Comparison of ENCODE assay signal across 19 cellular contexts in the genomic region with DNA sequence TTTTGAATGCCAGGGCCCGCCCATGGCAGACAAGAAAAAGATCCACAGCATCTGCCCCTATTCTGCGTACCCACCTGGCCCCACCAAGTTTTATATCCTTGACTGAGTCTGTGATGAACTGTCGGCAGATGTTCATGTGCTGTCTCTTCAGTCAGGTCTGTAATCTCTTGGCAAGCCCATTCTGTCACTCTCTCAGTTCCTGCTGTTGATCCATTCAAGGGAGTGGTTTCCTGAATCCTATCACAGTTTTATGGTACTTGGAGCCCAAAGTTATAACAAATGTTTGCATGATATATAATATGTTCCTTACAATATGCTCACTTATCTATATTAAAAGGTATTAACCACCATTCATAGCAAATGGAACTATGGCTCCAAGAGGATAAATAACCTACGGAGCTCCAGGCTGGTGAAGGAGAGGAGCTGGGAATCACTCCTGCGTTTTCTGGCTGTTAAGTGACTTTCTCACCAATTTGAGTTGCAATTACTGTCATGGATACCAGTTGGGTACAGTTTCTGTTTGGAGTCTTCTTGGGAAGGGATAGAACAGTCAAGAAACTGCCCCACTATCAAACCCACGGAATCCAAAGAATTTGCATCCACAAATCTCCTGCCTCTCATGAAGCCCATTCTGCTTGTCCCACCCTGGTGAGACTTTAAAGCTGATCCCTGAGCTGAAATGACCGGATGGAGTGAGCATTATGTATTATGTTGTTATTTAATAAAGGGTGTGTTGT.
"Had no signal": no experiment of that assay in that cellular context is flagged by ENCODE, and none has a peak within 500 bp of the region (broad histone marks: within the 10 kb centered on the region; RNA-seq: fewer than 3 reads in every experiment).

No MANE protein-coding gene starts in this region.

- H3K9ac ChIP-seq: parathyroid adenoma had no signal

- H3K27me3 Mint-ChIP-seq: activated CD4-positive, alpha-beta T cell treated with anti-CD3 and anti-CD28 coated beads, Interleukin-2, amount 10 ng/mL, durations not matched to agents 7 days and 5 days; activated T-cell treated with anti-CD3 and anti-CD28 coated beads, Interleukin-2, amount 50 U/mL, for 24 hours; natural killer cell treated with Interleukin-12 subunit alpha and Interleukin-12 subunit beta and Interleukin-15 and Interleukin-18, amount 100 ng/mL, for 72 hours had no signal

- H3K4me3 ChIP-seq: body of pancreas, dorsolateral prefrontal cortex, spleen, upper lobe of right lung had no signal

- H3K36me3 ChIP-seq: spleen, upper lobe of right lung had no signal

- DNase-seq: activated CD4-positive, alpha-beta T cell treated with anti-CD3 and anti-CD28 coated beads, Interleukin-2, amount 10 ng/mL, durations not matched to agents 7 days and 5 days; activated CD8-positive, alpha-beta T cell treated with anti-CD3 and anti-CD28 coated beads, Interleukin-2, amount 10 ng/mL, durations not matched to agents 7 days and 5 days; activated naive CD4-positive, alpha-beta T cell treated with Interleukin-2 at 50 U/mL for 16 hours; activated naive CD8-positive, alpha-beta T cell treated with anti-CD3 and anti-CD28 coated beads, Interleukin-2, amount 10 ng/mL, durations not matched to agents 7 days and 5 days; activated T-cell treated with anti-CD3 and anti-CD28 coated beads, Interleukin-2, amount 50 U/mL, for 24 hours; amygdala; body of pancreas; caudate nucleus; dorsolateral prefrontal cortex; foreskin fibroblast; mammary epithelial cell; spleen; stimulated activated naive B cell treated with anti-CD40 and anti-IgM and Interleukin-4, amounts not matched to agents 10 μg/mL and 1 μg/mL and 100 μg/mL, for 72 hours; T-helper 9 cell; upper lobe of right lung had no signal

- H3K27ac Mint-ChIP-seq: activated CD8-positive, alpha-beta T cell treated with anti-CD3 and anti-CD28 coated beads, Interleukin-2, amount 10 ng/mL, durations not matched to agents 7 days and 5 days; activated naive CD8-positive, alpha-beta T cell treated with anti-CD3 and anti-CD28 coated beads, Interleukin-2, amount 10 ng/mL, durations not matched to agents 7 days and 5 days; activated T-cell treated with anti-CD3 and anti-CD28 coated beads, Interleukin-2, amount 50 U/mL, for 24 hours; activated T-helper 2 cell treated with anti-CD3 and anti-CD28 coated beads, Interferon-gamma antibody, Interleukin-2, Interleukin-4, amounts not matched to agents 10 μg/mL and 5 μg/mL and 100 μg/mL, durations not matched to agents 14 hours and 24 hours and 36 hours; stimulated activated naive B cell treated with anti-CD40 and anti-IgM and Interleukin-4, amounts not matched to agents 10 μg/mL and 1 μg/mL and 100 μg/mL, for 72 hours had no signal

- H3K4me1 ChIP-seq: body of pancreas had no signal

- H3K27ac ChIP-seq: body of pancreas, dorsolateral prefrontal cortex, epithelial cell of prostate, spleen, upper lobe of right lung had no signal

- H3K27me3 ChIP-seq: body of pancreas, upper lobe of right lung had no signal

- H3K9me3 Mint-ChIP-seq: activated T-cell treated with anti-CD3 and anti-CD28 coated beads, Interleukin-2, amount 50 U/mL, for 24 hours; activated T-helper 2 cell treated with anti-CD3 and anti-CD28 coated beads, Interferon-gamma antibody, Interleukin-2, Interleukin-4, amounts not matched to agents 10 μg/mL and 5 μg/mL and 100 μg/mL, durations not matched to agents 14 hours and 24 hours and 36 hours; natural killer cell treated with Interleukin-12 subunit alpha and Interleukin-12 subunit beta and Interleukin-15 and Interleukin-18, amount 100 ng/mL, for 72 hours; stimulated activated naive B cell treated with anti-CD40 and anti-IgM and Interleukin-4, amounts not matched to agents 10 μg/mL and 1 μg/mL and 100 μg/mL, for 72 hours had no signal

- H3K9me3 ChIP-seq: body of pancreas, upper lobe of right lung had no signal

- H3K4me3 Mint-ChIP-seq: activated CD4-positive, alpha-beta T cell treated with anti-CD3 and anti-CD28 coated beads, Interleukin-2, amount 10 ng/mL, durations not matched to agents 7 days and 5 days; activated CD8-positive, alpha-beta T cell treated with anti-CD3 and anti-CD28 coated beads, Interleukin-2, amount 10 ng/mL, durations not matched to agents 7 days and 5 days; activated naive CD8-positive, alpha-beta T cell treated with anti-CD3 and anti-CD28 coated beads, Interleukin-2, amount 10 ng/mL, durations not matched to agents 7 days and 5 days; activated T-cell treated with anti-CD3 and anti-CD28 coated beads, Interleukin-2, amount 50 U/mL, for 24 hours; stimulated activated naive B cell treated with anti-CD40 and anti-IgM and Interleukin-4, amounts not matched to agents 10 μg/mL and 1 μg/mL and 100 μg/mL, for 72 hours had no signal
